Comparison of ENCODE assay signal across 12 cellular contexts in genomic region chr10:6053303-6053702, GRCh38. TPM values are rescaled to one million over a fixed set of nuclear protein-coding genes. Genes with fewer than 3 reads are reported as not detected.
DNase-seq lines count a peak whose midpoint lies in the region; ATAC-seq and TF ChIP-seq lines count a peak whose summit lies in the region.
"Had no signal": no experiment of that assay in that cellular context is flagged by ENCODE, and none has a peak within 500 bp of the region (broad histone marks: within the 10 kb centered on the region; RNA-seq: fewer than 3 reads in every experiment).

No MANE protein-coding gene starts in this region.

- H3K4me1 ChIP-seq in BLaER1 (peaks cover 92% of the 10 kb centered on the region), lower lobe of right lung (peaks cover 48% of the 10 kb centered on the region)
- peaks cover 86% of the 10 kb centered on the region for H3K4me1 ChIP-seq in CD4-positive, alpha-beta memory T cell (ENCODE audit: insufficient read depth, low read length)

- peak overlapping the region; percentile 37; the same call in 1 of the 2 replicates for H3K27ac ChIP-seq in BLaER1
- peak overlapping the region; percentile 77 for H3K27ac ChIP-seq in CD4-positive, alpha-beta memory T cell (ENCODE audit: low read depth, low read length)
- peak overlapping the region; percentile 60 for H3K27ac ChIP-seq in lower lobe of right lung

- H3K27me3 Mint-ChIP-seq in CD4-positive, alpha-beta memory T cell = no peaks in the 10 kb centered on the region
- H3K27me3 Mint-ChIP-seq in activated CD8-positive, alpha-beta T cell treated with anti-CD3 and anti-CD28 coated beads for 36 hours = no peaks in the 10 kb centered on the region

- CTCF ChIA-PET in CD4-positive, alpha-beta memory T cell (lab: Charles Lee; ENCODE audit: partially characterized antibody) = interaction anchor here (0.9 to 8.7 kb wide), 7 partner anchors 14 to 39 kb away, joined by 3 to 106 read pairs (median 4); no protein-coding TSS in a partner anchor
- CTCF ChIA-PET in activated CD8-positive, alpha-beta T cell treated with anti-CD3 and anti-CD28 coated beads for 36 hours (lab: Charles Lee) = interaction anchor here (0.7 to 12.1 kb wide), 7 partner anchors 9 to 83 kb away, joined by 3 to 118 read pairs (median 4); no protein-coding TSS in a partner anchor

- no peaks in the 10 kb centered on the region for H3K36me3 ChIP-seq in BLaER1
- H3K36me3 ChIP-seq in CD4-positive, alpha-beta memory T cell (ENCODE audit: insufficient read depth, low read length) = no peaks in the 10 kb centered on the region
- no peaks in the 10 kb centered on the region for H3K36me3 ChIP-seq in lower lobe of right lung

- no peaks in the 10 kb centered on the region for H4K20me1 ChIP-seq in BLaER1

- H3K9ac ChIP-seq in BLaER1 = no peak overlapping the region

- H3K4me2 ChIP-seq in BLaER1 = peak overlapping the region; percentile 94

- intact Hi-C loops in CD4-positive, alpha-beta memory T cell (cut with micrococcal nuclease) = loop anchor here (2.0 kb wide), 1 partner anchor 15 kb away; no protein-coding TSS in a partner anchor
- intact Hi-C loops in activated CD8-positive, alpha-beta T cell treated with anti-CD3 and anti-CD28 coated beads for 36 hours (cut with micrococcal nuclease) = loop anchor here (5.0 to 10.0 kb wide), 2 partner anchors 34 to 531 kb away; partner anchors contain the start of genes PRKCQ and RBM17
- intact Hi-C loops in lower lobe of right lung (cut with DNase I) (no loop called here), lower leg skin (cut with DNase I; ENCODE audit: low total_unique reads) (no loop called here)

- H3K4me1 Mint-ChIP-seq in CD4-positive, alpha-beta memory T cell = peaks cover 59 to 93% (median 83%) of the 10 kb centered on the region in 4 donors
- peaks cover 83% of the 10 kb centered on the region for H3K4me1 Mint-ChIP-seq in activated CD8-positive, alpha-beta T cell treated with anti-CD3 and anti-CD28 coated beads for 36 hours (ENCODE audit: low read depth)
- H3K4me1 Mint-ChIP-seq: brain had no signal

- no peak overlapping the region for H3K4me3 ChIP-seq in BLaER1
- peak overlapping the region in 1 of 2 donors; percentile 22 for H3K4me3 ChIP-seq in CD4-positive, alpha-beta memory T cell (ENCODE audit: low read length in 2 of 2)
- H3K4me3 ChIP-seq in lower lobe of right lung = no peak overlapping the region
- H3K4me3 ChIP-seq in lower leg skin (ENCODE audit: low read depth, poor library complexity, severe bottlenecking) = no peak overlapping the region

- H3K27me3 ChIP-seq in BLaER1 (no peaks in the 10 kb centered on the region), lower lobe of right lung (ENCODE audit: low read depth) (no peaks in the 10 kb centered on the region)
- H3K27me3 ChIP-seq in CD4-positive, alpha-beta memory T cell (ENCODE audit: insufficient read depth, low read length) = no peaks in the 10 kb centered on the region

- no peaks in the 10 kb centered on the region for H3K9me3 ChIP-seq in BLaER1
- H3K9me3 ChIP-seq in CD4-positive, alpha-beta memory T cell (ENCODE audit: control insufficient read depth in 1 of 2, low read length in 2 of 2) = no peaks in the 10 kb centered on the region
- H3K9me3 ChIP-seq in lower lobe of right lung = no peaks in the 10 kb centered on the region

- H3K27ac Mint-ChIP-seq in CD4-positive, alpha-beta memory T cell = peak overlapping the region; percentile 96 to 99 (median 99)
- H3K27ac Mint-ChIP-seq in activated CD8-positive, alpha-beta T cell treated with anti-CD3 and anti-CD28 coated beads for 36 hours = peak overlapping the region; percentile 91
- H3K27ac Mint-ChIP-seq: brain had no signal

- TF ChIP-seq POLR2A in lower leg skin (IDR thresholded peaks at IDR 0.05) = no peak

- no peak for TF ChIP-seq CTCF in activated CD8-positive, alpha-beta T cell treated with anti-CD3 and anti-CD28 coated beads for 36 hours (IDR thresholded peaks at IDR 0.05)
- TF ChIP-seq CTCF in lower lobe of right lung (IDR thresholded peaks at IDR 0.05) = no peak
- no peak for TF ChIP-seq CTCF in lower leg skin (IDR thresholded peaks at IDR 0.05)

- POLR2A ChIA-PET in CD4-positive, alpha-beta memory T cell (lab: Charles Lee; ENCODE audit: partially characterized antibody) = interaction anchor here (1.0 to 10.0 kb wide), 12 partner anchors 8 to 357 kb away, joined by 4 to 169 read pairs (median 15); partner anchors contain the start of genes IL15RA and IL2RA
- POLR2A ChIA-PET in activated CD8-positive, alpha-beta T cell treated with anti-CD3 and anti-CD28 coated beads for 36 hours (lab: Charles Lee) = interaction anchor here (0.6 to 17.2 kb wide), 11 partner anchors 8 to 533 kb away, joined by 3 to 846 read pairs (median 4); partner anchors contain the start of gene IL2RA

- H3K4me3 Mint-ChIP-seq in CD4-positive, alpha-beta memory T cell = peak overlapping the region; percentile 83 to 91 (median 84)
- H3K4me3 Mint-ChIP-seq in activated CD8-positive, alpha-beta T cell treated with anti-CD3 and anti-CD28 coated beads for 36 hours = peak overlapping the region; percentile 76
- H3K4me3 Mint-ChIP-seq: brain had no signal

- H3K36me3 Mint-ChIP-seq in CD4-positive, alpha-beta memory T cell = peaks cover 8 to 29% of the 10 kb centered on the region in 2 donors
- peaks cover 88% of the 10 kb centered on the region for H3K36me3 Mint-ChIP-seq in activated CD8-positive, alpha-beta T cell treated with anti-CD3 and anti-CD28 coated beads for 36 hours (ENCODE audit: low read depth)
- H3K36me3 Mint-ChIP-seq: brain had no signal

- H3K9me3 Mint-ChIP-seq in CD4-positive, alpha-beta memory T cell = no peaks in the 10 kb centered on the region
- H3K9me3 Mint-ChIP-seq in activated CD8-positive, alpha-beta T cell treated with anti-CD3 and anti-CD28 coated beads for 36 hours = no peaks in the 10 kb centered on the region
- H3K9me3 Mint-ChIP-seq: brain had no signal

- DNase-seq in CD4-positive, alpha-beta memory T cell = peak in 2 of 5 donors; percentile 10 to 58
- no peak for DNase-seq in activated CD8-positive, alpha-beta T cell treated with anti-CD3 and anti-CD28 coated beads for 36 hours
- DNase-seq in lower lobe of right lung (no peak), foreskin melanocyte (no peak), lower leg skin (ENCODE audit: low spot score in 2 of 2) (no peak)
- DNase-seq: NCI-H1930, NCI-H69 had no signal

- WGBS in lower leg skin, 2 donors = 76 to 83% methylated on average over 4 of the region's 4 CpGs

- no peak for ATAC-seq in activated CD8-positive, alpha-beta T cell treated with anti-CD3 and anti-CD28 coated beads for 36 hours
- ATAC-seq in lower lobe of right lung (no peak), HG03432 (IDR thresholded peaks at IDR 0.05; ENCODE audit: unreplicated experiment) (no peak)

RNA-seq across cellular contexts. Expression of gene IL2RA, which starts 8.9 kb away (rescaled TPM):
- 10 to 100 TPM; 15.1 to 17.1 TPM for total RNA-seq in CD4-positive, alpha-beta memory T cell
- polyA plus RNA-seq in CD4-positive, alpha-beta memory T cell = 10 to 100 TPM; 23.7 to 29.9 TPM
- total RNA-seq in activated CD8-positive, alpha-beta T cell treated with anti-CD3 and anti-CD28 coated beads for 36 hours = 100 to 1,000 TPM; 868 to 874 TPM
- total RNA-seq in lower lobe of right lung = 2.9 TPM
- 1 to 10 TPM in 1 of 4 donors, under 1 TPM in 1, not detected in 2; 0.10 to 1.3 TPM for total RNA-seq in lower leg skin
- total RNA-seq: frontal cortex, pulmonary artery endothelial cell had no signal

RNA-seq across cellular contexts. Expression of gene RBM17, which starts 35.5 kb away (rescaled TPM):
- 100 to 1,000 TPM; 117 to 125 TPM for total RNA-seq in CD4-positive, alpha-beta memory T cell
- polyA plus RNA-seq in CD4-positive, alpha-beta memory T cell = 100 to 1,000 TPM in 1 of 2 donors, 10 to 100 TPM in 1; 46.3 to 104 TPM
- total RNA-seq in activated CD8-positive, alpha-beta T cell treated with anti-CD3 and anti-CD28 coated beads for 36 hours = 100 to 1,000 TPM; 284 to 285 TPM
- 90.8 TPM for total RNA-seq in lower lobe of right lung
- 10 to 100 TPM; 38.8 to 63.6 (median 40.4) TPM for total RNA-seq in lower leg skin

Comparison
In these comparisons a context has a peak if more than half of its experiments do, and no peak if none do; other contexts are left out.
1. RNA of gene IL2RA, which starts 8.9 kb away (total RNA-seq): 868 to 874 TPM in activated CD8-positive, alpha-beta T cell treated with anti-CD3 and anti-CD28 coated beads for 36 hours; 15.1 to 17.1 TPM in CD4-positive, alpha-beta memory T cell, 2.9 TPM in lower lobe of right lung (single experiment) and 0.10 to 1.3 TPM in lower leg skin; every median in the first group is over 10 times any median in the second.
2. intact Hi-C loops: an anchor here in CD4-positive, alpha-beta memory T cell (2.0 kb wide) and activated CD8-positive, alpha-beta T cell treated with anti-CD3 and anti-CD28 coated beads for 36 hours (5.0 to 10.0 kb wide); none called in lower lobe of right lung and lower leg skin.
3. Peak in every context shown above with its lines, with median percentiles within 50 percentile points of each other: H3K27ac ChIP-seq.